Comparison of ENCODE assay signal across 25 cellular contexts in genomic region chr2:28979576-28980366, GRCh38. TPM values are rescaled to one million over a fixed set of nuclear protein-coding genes. Genes with fewer than 3 reads are reported as not detected.
DNase-seq lines count a peak whose midpoint lies in the region; ATAC-seq and TF ChIP-seq lines count a peak whose summit lies in the region.
"Had no signal": no experiment of that assay in that cellular context is flagged by ENCODE, and none has a peak within 500 bp of the region (broad histone marks: within the 10 kb centered on the region; RNA-seq: fewer than 3 reads in every experiment).

No MANE protein-coding gene starts in this region.

- no peaks in the 10 kb centered on the region for H3K9me3 Mint-ChIP-seq in stimulated activated effector memory CD8-positive, alpha-beta T cell treated with anti-CD3 and anti-CD28 coated beads, Interleukin-12 subunit alpha, Interleukin-12 subunit beta, amount 100 ng/mL, for 72 hours
- H3K9me3 Mint-ChIP-seq: memory B cell; stimulated activated naive CD8-positive, alpha-beta T cell treated with anti-CD3 and anti-CD28 coated beads, Interleukin-15, Interleukin-2, amounts not matched to agents 100 ng/mL and 50 ng/mL, for 24 hours had no signal

- TF ChIP-seq POLR2A in gastroesophageal sphincter (IDR thresholded peaks at IDR 0.05), result no peak

- no peaks in the 10 kb centered on the region for H3K27me3 ChIP-seq in NT2/D1 (ENCODE audit: insufficient read depth, insufficient read length)
- H3K27me3 ChIP-seq in gastroesophageal sphincter, result no peaks in the 10 kb centered on the region
- H3K27me3 ChIP-seq: pancreas had no signal

- H3K4me3 Mint-ChIP-seq in stimulated activated effector memory CD8-positive, alpha-beta T cell treated with anti-CD3 and anti-CD28 coated beads, Interleukin-12 subunit alpha, Interleukin-12 subunit beta, amount 100 ng/mL, for 72 hours, result no peak overlapping the region
- H3K4me3 Mint-ChIP-seq: CD4-positive, CD25-positive, alpha-beta regulatory T cell; memory B cell; naive B cell; stimulated activated naive CD8-positive, alpha-beta T cell treated with anti-CD3 and anti-CD28 coated beads, Interleukin-15, Interleukin-2, amounts not matched to agents 100 ng/mL and 50 ng/mL, for 24 hours had no signal

- H3K36me3 ChIP-seq in NT2/D1 (ENCODE audit: insufficient read depth, insufficient read length, low read length) (no peaks in the 10 kb centered on the region), gastroesophageal sphincter (no peaks in the 10 kb centered on the region)
- H3K36me3 ChIP-seq: pancreas had no signal

- no peaks in the 10 kb centered on the region for H3K4me1 ChIP-seq in NT2/D1 (ENCODE audit: insufficient read depth, insufficient read length)
- H3K4me1 ChIP-seq in gastroesophageal sphincter, result peaks cover 9 to 51% (median 28%) of the 10 kb centered on the region in 3 donors
- H3K4me1 ChIP-seq: pancreas had no signal

- H3K36me3 Mint-ChIP-seq in stimulated activated effector memory CD8-positive, alpha-beta T cell treated with anti-CD3 and anti-CD28 coated beads, Interleukin-12 subunit alpha, Interleukin-12 subunit beta, amount 100 ng/mL, for 72 hours, result no peaks in the 10 kb centered on the region
- H3K36me3 Mint-ChIP-seq: CD4-positive, CD25-positive, alpha-beta regulatory T cell; memory B cell; naive B cell had no signal

- no peak overlapping the region for H3K4me3 ChIP-seq in NT2/D1 (ENCODE audit: insufficient read length, low read depth)
- H3K4me3 ChIP-seq in gastroesophageal sphincter, result no peak overlapping the region
- H3K4me3 ChIP-seq: pancreas had no signal

- intact Hi-C loops in left ventricle myocardium superior (cut with micrococcal nuclease), result no loop called here
- intact Hi-C loops in Right ventricle myocardium superior (cut with DNase I), result no loop called here

- H3K27ac ChIP-seq in gastroesophageal sphincter, result peak overlapping the region in 3 of 4 donors; percentile 76 to 91 (median 81)
- H3K27ac ChIP-seq: pancreas had no signal

- H3K9ac ChIP-seq in NT2/D1 (ENCODE audit: insufficient read length, low read depth), result peak overlapping the region; percentile 10

- DNase-seq in left ventricle myocardium superior (peak; percentile 67), Right ventricle myocardium superior (no peak), NT2/D1 (ENCODE audit: low read depth, low spot score) (no peak), medulla oblongata (ENCODE audit: extremely low spot score) (no peak), KG1 (lab: John Stamatoyannopoulos, UW) (no peak)
- DNase-seq in stimulated activated effector memory CD8-positive, alpha-beta T cell treated with anti-CD3 and anti-CD28 coated beads, Interleukin-12 subunit alpha, Interleukin-12 subunit beta, amount 100 ng/mL, for 72 hours (ENCODE audit: low spot score in 2 of 2), result no peak
- DNase-seq: activated CD4-positive, alpha-beta T cell treated with anti-CD3 and anti-CD28 coated beads, Interleukin-2, amount 50 U/mL, for 48 hours; activated naive CD4-positive, alpha-beta T cell treated with Interleukin-2 at 50 U/mL for 16 hours; CD4-positive, CD25-positive, alpha-beta regulatory T cell; central memory CD4-positive, alpha-beta T cell; erythroblast; foreskin melanocyte; GOT3; KBM-7; MV-4-11; naive B cell; NCI-H1930; NCI-H510A; pancreas; stimulated activated CD4-positive, alpha-beta T cell treated with anti-CD3 and anti-CD28 coated beads, Interleukin-2, amount 100 ng/mL, for 48 hours; trophoblast cell had no signal

- no peak for TF ChIP-seq CTCF in gastroesophageal sphincter (IDR thresholded peaks at IDR 0.05)

- 97% methylated on average over 5 of the region's 13 CpGs; no CpG with 5 or more reads in 1 of the 2 donors for WGBS in gastroesophageal sphincter (ENCODE audit: low coverage in 1 of 2), 2 donors

- peak; percentile 11 for ATAC-seq in left ventricle myocardium superior
- ATAC-seq in Right ventricle myocardium superior (ENCODE audit: poor library complexity), result no peak
- ATAC-seq in gastroesophageal sphincter, result no peak
- peak; percentile 8 for ATAC-seq in stimulated activated effector memory CD8-positive, alpha-beta T cell treated with anti-CD3 and anti-CD28 coated beads, Interleukin-12 subunit alpha, Interleukin-12 subunit beta, amount 100 ng/mL, for 72 hours
- ATAC-seq in HG03135 (IDR thresholded peaks at IDR 0.05; ENCODE audit: unreplicated experiment), result no peak
- ATAC-seq: pancreas had no signal

- no peaks in the 10 kb centered on the region for H3K4me1 Mint-ChIP-seq in stimulated activated effector memory CD8-positive, alpha-beta T cell treated with anti-CD3 and anti-CD28 coated beads, Interleukin-12 subunit alpha, Interleukin-12 subunit beta, amount 100 ng/mL, for 72 hours
- H3K4me1 Mint-ChIP-seq: CD4-positive, CD25-positive, alpha-beta regulatory T cell; memory B cell; naive B cell had no signal

- H3K27ac Mint-ChIP-seq in stimulated activated effector memory CD8-positive, alpha-beta T cell treated with anti-CD3 and anti-CD28 coated beads, Interleukin-12 subunit alpha, Interleukin-12 subunit beta, amount 100 ng/mL, for 72 hours, result peak overlapping the region; percentile 78
- H3K27ac Mint-ChIP-seq: memory B cell; stimulated activated naive CD8-positive, alpha-beta T cell treated with anti-CD3 and anti-CD28 coated beads, Interleukin-15, Interleukin-2, amounts not matched to agents 100 ng/mL and 50 ng/mL, for 24 hours had no signal

- no peak for TF ChIP-seq EP300 in gastroesophageal sphincter (IDR thresholded peaks at IDR 0.05)

- H3K9me3 ChIP-seq in NT2/D1 (ENCODE audit: insufficient read depth, low read length) (no peaks in the 10 kb centered on the region), gastroesophageal sphincter (no peaks in the 10 kb centered on the region)
- H3K9me3 ChIP-seq: pancreas had no signal

RNA-seq across cellular contexts. Expression of gene TOGARAM2, which starts 1.3 kb away (rescaled TPM):
- total RNA-seq in left ventricle myocardium superior, result 43.9 TPM
- 42.8 TPM for total RNA-seq in Right ventricle myocardium superior
- total RNA-seq in gastroesophageal sphincter, result 1 to 10 TPM; 1.5 to 3.8 (median 1.9) TPM

Comparison
In these comparisons a context has a peak if more than half of its experiments do, and no peak if none do; other contexts are left out.
1. ATAC-seq: peak in left ventricle myocardium superior (single experiment) and stimulated activated effector memory CD8-positive, alpha-beta T cell treated with anti-CD3 and anti-CD28 coated beads, Interleukin-12 subunit alpha, Interleukin-12 subunit beta, amount 100 ng/mL, for 72 hours (single experiment); none in Right ventricle myocardium superior (single experiment), gastroesophageal sphincter (single experiment) and HG03135 (single experiment).